16 cellular contexts compared by ENCODE assay signal in the genomic region with DNA sequence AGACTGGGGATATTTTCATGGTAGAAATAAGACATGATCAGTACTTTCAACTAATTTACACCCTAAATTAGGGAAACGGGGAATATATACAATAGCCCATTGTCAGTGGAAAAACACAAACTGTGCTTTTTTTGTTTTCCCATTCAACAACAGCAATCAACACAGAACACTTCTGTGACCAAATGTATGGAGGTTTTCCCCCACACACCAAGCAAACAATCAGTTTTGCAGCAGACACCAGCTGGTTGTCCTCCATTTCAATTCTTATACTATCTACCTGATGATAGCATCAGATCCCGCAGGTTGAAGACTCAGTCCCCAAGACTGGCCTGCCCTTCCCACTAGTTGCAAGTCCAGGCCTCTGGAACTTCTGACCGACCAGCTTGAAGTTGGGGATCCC. TPM values are rescaled to one million over a fixed set of nuclear protein-coding genes. Genes with fewer than 3 reads are reported as not detected.
DNase-seq lines count a peak whose midpoint lies in the region; ATAC-seq and TF ChIP-seq lines count a peak whose summit lies in the region.
"Had no signal": no experiment of that assay in that cellular context is flagged by ENCODE, and none has a peak within 500 bp of the region (broad histone marks: within the 10 kb centered on the region; RNA-seq: fewer than 3 reads in every experiment).

No MANE protein-coding gene starts in this region.

- DNase-seq in Ammon's horn (ENCODE audit: low spot score) = peak; percentile 58
- DNase-seq in caudate nucleus (lab: John Stamatoyannopoulos, UW) = peak in 6 of 61 donors; percentile 6 to 26 (median 16)
- peak; percentile 69 for DNase-seq in inferior parietal cortex (ENCODE audit: extremely low spot score)
- DNase-seq in putamen (ENCODE audit: low spot score) = peak; percentile 64
- DNase-seq in omental fat pad (ENCODE audit: low spot score) = no peak
- no peak for DNase-seq in left ventricle myocardium superior
- DNase-seq in stimulated activated naive CD8-positive, alpha-beta T cell treated with anti-CD3 and anti-CD28 coated beads, Interleukin-15, amount 100 ng/mL, for 72 hours = no peak
- DNase-seq in neural progenitor cell (ENCODE audit: low spot score) = no peak
- DNase-seq: 8988T; Calu3; CD4-positive, alpha-beta T cell; DMS 273 treated with DMSO at 0.1 percent for 48 hours; HFFc6 had no signal

- H3K9me3 ChIP-seq in neural progenitor cell (ENCODE audit: low read depth) = no peaks in the 10 kb centered on the region
- H3K9me3 ChIP-seq: HAP-1 had no signal

- TF ChIP-seq CTCF in omental fat pad (IDR thresholded peaks at IDR 0.05) (no peak), neural progenitor cell (IDR thresholded peaks at IDR 0.05) (no peak)

- H2AFZ ChIP-seq in neural progenitor cell (replicated peaks) = no peak overlapping the region

- H4K20me1 ChIP-seq in neural progenitor cell (ENCODE audit: low read depth) = no peaks in the 10 kb centered on the region

- H3K27ac ChIP-seq in caudate nucleus (ENCODE audit: low read depth, low read length) (peak overlapping the region; percentile 92), neural progenitor cell (no peak overlapping the region)

- H3K27me3 ChIP-seq in neural progenitor cell = no peaks in the 10 kb centered on the region

- H3F3A ChIP-seq in neural progenitor cell (ENCODE audit: low read depth) = peaks cover 14% of the 10 kb centered on the region

- peaks cover 18% of the 10 kb centered on the region for H3K4me1 Mint-ChIP-seq in stimulated activated naive CD8-positive, alpha-beta T cell treated with anti-CD3 and anti-CD28 coated beads, Interleukin-15, amount 100 ng/mL, for 72 hours
- H3K4me1 Mint-ChIP-seq in neural progenitor cell = peaks cover 1% of the 10 kb centered on the region

- intact Hi-C loops in left ventricle myocardium superior (cut with micrococcal nuclease) = no loop called here

- peaks cover 15% of the 10 kb centered on the region for H3K4me1 ChIP-seq in neural progenitor cell

- no peak for ATAC-seq in omental fat pad (ENCODE audit: low FRiP score)
- ATAC-seq in left ventricle myocardium superior = no peak
- no peak for ATAC-seq in stimulated activated naive CD8-positive, alpha-beta T cell treated with anti-CD3 and anti-CD28 coated beads, Interleukin-15, amount 100 ng/mL, for 72 hours
- ATAC-seq: HepG2 had no signal

- H3K4me3 Mint-ChIP-seq in stimulated activated naive CD8-positive, alpha-beta T cell treated with anti-CD3 and anti-CD28 coated beads, Interleukin-15, amount 100 ng/mL, for 72 hours = no peak overlapping the region
- no peak overlapping the region for H3K4me3 Mint-ChIP-seq in neural progenitor cell
- H3K4me3 Mint-ChIP-seq: B cell; CD4-positive, alpha-beta T cell; HFFc6 had no signal

- no peaks in the 10 kb centered on the region for H3K36me3 Mint-ChIP-seq in neural progenitor cell

- no peak overlapping the region for H3K9ac ChIP-seq in neural progenitor cell

- peaks cover 25% of the 10 kb centered on the region for H3K79me2 ChIP-seq in neural progenitor cell (ENCODE audit: low read depth)

- H3K27me3 Mint-ChIP-seq in stimulated activated naive CD8-positive, alpha-beta T cell treated with anti-CD3 and anti-CD28 coated beads, Interleukin-15, amount 100 ng/mL, for 72 hours = no peaks in the 10 kb centered on the region
- H3K27me3 Mint-ChIP-seq in neural progenitor cell (ENCODE audit: insufficient read depth, low read depth) = no peaks in the 10 kb centered on the region
- H3K27me3 Mint-ChIP-seq: B cell; CD4-positive, alpha-beta T cell had no signal

- peak overlapping the region in 1 of 2 donors; percentile 28 for H3K27ac Mint-ChIP-seq in stimulated activated naive CD8-positive, alpha-beta T cell treated with anti-CD3 and anti-CD28 coated beads, Interleukin-15, amount 100 ng/mL, for 72 hours
- H3K27ac Mint-ChIP-seq in neural progenitor cell = no peak overlapping the region
- H3K27ac Mint-ChIP-seq: B cell; CD4-positive, alpha-beta T cell; HFFc6 had no signal

- H3K4me3 ChIP-seq in neural progenitor cell = no peak overlapping the region
- H3K4me3 ChIP-seq: HAP-1 had no signal

- H3K36me3 ChIP-seq in neural progenitor cell = no peaks in the 10 kb centered on the region
- H3K36me3 ChIP-seq: HAP-1 had no signal

- no peak overlapping the region for H3K4me2 ChIP-seq in neural progenitor cell

- no peaks in the 10 kb centered on the region for H3K9me3 Mint-ChIP-seq in stimulated activated naive CD8-positive, alpha-beta T cell treated with anti-CD3 and anti-CD28 coated beads, Interleukin-15, amount 100 ng/mL, for 72 hours
- H3K9me3 Mint-ChIP-seq in neural progenitor cell = no peaks in the 10 kb centered on the region
- H3K9me3 Mint-ChIP-seq: CD4-positive, alpha-beta T cell; HFFc6 had no signal

RNA-seq across cellular contexts. Expression of a gene that starts 4.5 kb away (rescaled TPM):
- 10 to 100 TPM; 10.6 to 23.6 (median 20.2) TPM for total RNA-seq in omental fat pad
- total RNA-seq in left ventricle myocardium superior = 40.8 TPM
- total RNA-seq in neural progenitor cell (ENCODE audit: low replicate concordance) = 19.5 and 29.6 TPM in 2 replicates

RNA-seq across cellular contexts. Expression of a gene that starts 25.2 kb away (rescaled TPM):
- total RNA-seq in omental fat pad = 10 to 100 TPM; 18.0 to 31.7 (median 23.2) TPM
- total RNA-seq in left ventricle myocardium superior = 8.3 TPM
- 51.9 and 105 TPM in 2 replicates for total RNA-seq in neural progenitor cell (ENCODE audit: low replicate concordance)

Comparison
In these comparisons a context has a peak if more than half of its experiments do, and no peak if none do; other contexts are left out.
1. DNase-seq: peak in Ammon's horn (single experiment), inferior parietal cortex (single experiment) and putamen (single experiment); none in omental fat pad (single experiment), left ventricle myocardium superior (single experiment), stimulated activated naive CD8-positive, alpha-beta T cell treated with anti-CD3 and anti-CD28 coated beads, Interleukin-15, amount 100 ng/mL, for 72 hours (0 of 2) and neural progenitor cell (single experiment).